In genomic region chr18:66393463-66393862, GRCh38 we compare ENCODE assay signal across 24 cellular contexts.
"Had no signal": no experiment of that assay in that cellular context is flagged by ENCODE, and none has a peak within 500 bp of the region (broad histone marks: within the 10 kb centered on the region; RNA-seq: fewer than 3 reads in every experiment).

No MANE protein-coding gene starts in this region.

- H3K27me3 ChIP-seq: cardiac muscle cell, esophagus muscularis mucosa, gastroesophageal sphincter, right atrium auricular region, tibial nerve, uterus had no signal

- ATAC-seq: activated CD4-positive, alpha-beta T cell treated with anti-CD3 and anti-CD28 coated beads for 36 hours; activated CD8-positive, alpha-beta T cell treated with anti-CD3 and anti-CD28 coated beads, Interleukin-2, amount 10 ng/mL, durations not matched to agents 7 days and 5 days; gastroesophageal sphincter; left lobe of liver; natural killer cell treated with Interleukin-12 subunit alpha and Interleukin-12 subunit beta and Interleukin-15 and Interleukin-18, amount 100 ng/mL, for 72 hours had no signal

- H3K4me3 ChIP-seq: cardiac muscle cell, esophagus muscularis mucosa, gastroesophageal sphincter, lung, right atrium auricular region, skin epidermis, tibial nerve, uterus had no signal

- H3K27me3 Mint-ChIP-seq: activated CD4-positive, alpha-beta T cell treated with anti-CD3 and anti-CD28 coated beads for 36 hours; activated naive CD8-positive, alpha-beta T cell treated with anti-CD3 and anti-CD28 coated beads, Interleukin-2, amount 10 ng/mL, durations not matched to agents 7 days and 5 days; activated T-cell treated with anti-CD3 and anti-CD28 coated beads, Interleukin-2, amount 50 U/mL, for 24 hours; dendritic cell treated with granulocyte-macrophage colony-stimulating factor and Interleukin-4, amounts not matched to agents 40 ng/mL and 50 ng/mL, for 4 days; natural killer cell treated with Interleukin-12 subunit alpha and Interleukin-12 subunit beta and Interleukin-15 and Interleukin-18, amount 100 ng/mL, for 72 hours; progenitor cell of endocrine pancreas; stimulated activated naive CD8-positive, alpha-beta T cell treated with anti-CD3 and anti-CD28 coated beads, Interleukin-15, Interleukin-2, amounts not matched to agents 100 ng/mL and 50 ng/mL, for 24 hours had no signal

- H3K4me1 Mint-ChIP-seq: activated CD4-positive, alpha-beta T cell treated with anti-CD3 and anti-CD28 coated beads for 36 hours; activated naive CD8-positive, alpha-beta T cell treated with anti-CD3 and anti-CD28 coated beads, Interleukin-2, amount 10 ng/mL, durations not matched to agents 7 days and 5 days; mesothelial cell of epicardium had no signal

- H3K36me3 ChIP-seq: cardiac muscle cell, esophagus muscularis mucosa, gastroesophageal sphincter, right atrium auricular region, tibial nerve, uterus had no signal

- H3K36me3 Mint-ChIP-seq: activated naive CD8-positive, alpha-beta T cell treated with anti-CD3 and anti-CD28 coated beads, Interleukin-2, amount 10 ng/mL, durations not matched to agents 7 days and 5 days had no signal

- H3K27ac Mint-ChIP-seq: activated CD4-positive, alpha-beta T cell treated with anti-CD3 and anti-CD28 coated beads for 36 hours; activated CD8-positive, alpha-beta T cell treated with anti-CD3 and anti-CD28 coated beads, Interleukin-2, amount 10 ng/mL, durations not matched to agents 7 days and 5 days; activated naive CD8-positive, alpha-beta T cell treated with anti-CD3 and anti-CD28 coated beads, Interleukin-2, amount 10 ng/mL, durations not matched to agents 7 days and 5 days; activated T-cell treated with anti-CD3 and anti-CD28 coated beads, Interleukin-2, amount 50 U/mL, for 24 hours; activated T-helper 2 cell treated with anti-CD3 and anti-CD28 coated beads, Interferon-gamma antibody, Interleukin-2, Interleukin-4, amounts not matched to agents 10 μg/mL and 5 μg/mL and 100 μg/mL, durations not matched to agents 14 hours and 24 hours and 36 hours; dendritic cell treated with granulocyte-macrophage colony-stimulating factor and Interleukin-4, amounts not matched to agents 40 ng/mL and 50 ng/mL, for 4 days; mesothelial cell of epicardium; natural killer cell treated with Interleukin-12 subunit alpha and Interleukin-12 subunit beta and Interleukin-15 and Interleukin-18, amount 100 ng/mL, for 72 hours; progenitor cell of endocrine pancreas; stimulated activated naive CD8-positive, alpha-beta T cell treated with anti-CD3 and anti-CD28 coated beads, Interleukin-15, Interleukin-2, amounts not matched to agents 100 ng/mL and 50 ng/mL, for 24 hours; T-helper 2 cell treated with Interferon-gamma antibody and Interleukin-4, amounts not matched to agents 5 μg/mL and 100 μg/mL, for 36 hours had no signal

- H3K4me3 Mint-ChIP-seq: activated CD4-positive, alpha-beta T cell treated with anti-CD3 and anti-CD28 coated beads for 36 hours; activated CD8-positive, alpha-beta T cell treated with anti-CD3 and anti-CD28 coated beads, Interleukin-2, amount 10 ng/mL, durations not matched to agents 7 days and 5 days; activated naive CD8-positive, alpha-beta T cell treated with anti-CD3 and anti-CD28 coated beads, Interleukin-2, amount 10 ng/mL, durations not matched to agents 7 days and 5 days; activated T-cell treated with anti-CD3 and anti-CD28 coated beads, Interleukin-2, amount 50 U/mL, for 24 hours; dendritic cell treated with granulocyte-macrophage colony-stimulating factor and Interleukin-4, amounts not matched to agents 40 ng/mL and 50 ng/mL, for 4 days; mesothelial cell of epicardium; natural killer cell treated with Interleukin-12 subunit alpha and Interleukin-12 subunit beta and Interleukin-15 and Interleukin-18, amount 100 ng/mL, for 72 hours; stimulated activated naive CD8-positive, alpha-beta T cell treated with anti-CD3 and anti-CD28 coated beads, Interleukin-15, Interleukin-2, amounts not matched to agents 100 ng/mL and 50 ng/mL, for 24 hours; T-helper 2 cell treated with Interferon-gamma antibody and Interleukin-4, amounts not matched to agents 5 μg/mL and 100 μg/mL, for 36 hours had no signal

- DNase-seq: activated CD4-positive, alpha-beta T cell treated with anti-CD3 and anti-CD28 coated beads for 36 hours; activated CD8-positive, alpha-beta T cell treated with anti-CD3 and anti-CD28 coated beads, Interleukin-2, amount 10 ng/mL, durations not matched to agents 7 days and 5 days; activated naive CD4-positive, alpha-beta T cell treated with Interleukin-2 at 50 U/mL for 16 hours; activated naive CD8-positive, alpha-beta T cell treated with anti-CD3 and anti-CD28 coated beads, Interleukin-2, amount 10 ng/mL, durations not matched to agents 7 days and 5 days; activated T-cell treated with anti-CD3 and anti-CD28 coated beads, Interleukin-2, amount 50 U/mL, for 24 hours; amygdala; effector CD8-positive, alpha-beta T cell; kidney; uterus had no signal

- H3K9me3 ChIP-seq: esophagus muscularis mucosa, uterus had no signal

- H3K4me1 ChIP-seq: esophagus muscularis mucosa, gastroesophageal sphincter, right atrium auricular region, tibial nerve, uterus had no signal

- H3K27ac ChIP-seq: cardiac muscle cell, esophagus muscularis mucosa, gastroesophageal sphincter, right atrium auricular region, skin epidermis, tibial nerve, uterus had no signal
